Comparison of ENCODE assay signal across 8 cellular contexts in the genomic region with DNA sequence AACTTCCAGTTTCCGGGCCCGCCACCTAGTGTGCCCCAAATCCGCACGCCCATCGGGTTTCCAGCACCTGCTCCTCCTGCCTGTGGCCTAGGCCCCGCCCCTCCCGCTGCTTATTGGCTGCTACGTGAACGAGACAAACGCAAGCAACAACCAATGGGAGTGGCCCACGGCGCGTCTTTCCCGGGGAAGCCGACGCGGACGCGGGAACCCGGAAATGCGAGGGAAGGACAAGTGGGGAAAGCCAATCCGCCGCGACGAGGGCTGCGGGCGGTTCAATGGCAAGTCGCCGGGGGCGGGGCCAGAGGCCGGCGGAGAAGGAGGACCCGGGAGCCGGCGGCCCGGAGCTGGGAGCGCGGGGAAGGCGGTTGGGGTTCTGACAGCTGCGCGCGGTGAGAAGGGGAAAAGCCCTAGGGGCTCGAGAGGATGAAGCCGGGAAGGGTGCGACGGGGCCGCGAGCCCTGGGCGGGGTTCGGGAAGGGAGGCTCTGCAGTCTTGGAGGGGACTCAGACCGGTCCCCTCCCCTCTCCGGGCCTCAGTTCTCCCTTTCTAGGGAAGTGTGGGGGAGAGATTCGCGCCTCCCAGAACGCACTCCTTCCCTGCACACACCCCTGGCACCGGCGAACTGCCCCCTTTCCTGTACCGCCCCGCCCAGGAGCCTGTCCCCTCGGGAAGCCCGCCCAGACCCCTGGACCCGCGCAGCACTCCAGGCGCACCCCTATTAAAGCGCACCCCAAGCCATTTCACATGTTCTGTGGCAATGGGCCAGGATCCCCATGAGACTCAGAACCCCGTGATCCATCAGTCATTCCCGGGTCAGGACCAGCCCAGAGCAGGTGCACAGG.
DNase-seq lines count a peak whose midpoint lies in the region; ATAC-seq and TF ChIP-seq lines count a peak whose summit lies in the region.

A gene (plus strand): TSS at position 305 of the 842 bp plus-strand sequence. CDS start 1,696 bp downstream, outside the sequence.

- DNase-seq in AML-193 (lab: John Stamatoyannopoulos, UW) (peak; percentile 95 to 96), NCI-H446 treated with DMSO at 0.1 percent for 48 hours (lab: John Stamatoyannopoulos, UW) (peak; percentile 96), cerebellar cortex (ENCODE audit: low spot score) (peak; percentile 99), islet precursor cell (peak; percentile 100)
- DNase-seq in activated CD4-positive, CD25-positive, alpha-beta regulatory T cell treated with anti-CD3 and anti-CD28 coated beads, Interleukin-2, amount 50 U/mL, for 16 hours (ENCODE audit: low read depth, low spot score), result peak; percentile 98
- peak; percentile 99 for DNase-seq in stimulated activated CD4-positive, alpha-beta T cell treated with anti-CD3 and anti-CD28 coated beads, Interleukin-12 subunit alpha, Interleukin-12 subunit beta, amount 100 ng/mL, for 4 hours

- peak; percentile 83 for ATAC-seq in HG03378 (IDR thresholded peaks at IDR 0.05; ENCODE audit: unreplicated experiment)

- peak; percentile 77 for TF ChIP-seq POLR2A in GM19099 (IDR thresholded peaks at IDR 0.05; ENCODE audit: extremely low read depth, insufficient read length, low read depth)

Comparison
In these comparisons a context has a peak if more than half of its experiments do, and no peak if none do; other contexts are left out.
1. Peak in every context shown above with its lines: DNase-seq and ATAC-seq.